Comparison of ENCODE assay signal across 28 cellular contexts in genomic region chr13:97852181-97852874, GRCh38.
"Had no signal": no experiment of that assay in that cellular context is flagged by ENCODE, and none has a peak within 500 bp of the region (broad histone marks: within the 10 kb centered on the region; RNA-seq: fewer than 3 reads in every experiment).

No MANE protein-coding gene starts in this region.

- H3K27ac ChIP-seq: left ventricle myocardium inferior, neural progenitor cell, neutrophil, parathyroid adenoma, psoas muscle, right atrium auricular region, right lobe of liver, tibial nerve, vagina had no signal

- H3K4me1 Mint-ChIP-seq: natural killer cell; stimulated activated naive CD8-positive, alpha-beta T cell treated with anti-CD3 and anti-CD28 coated beads, Interleukin-15, amount 100 ng/mL, for 72 hours had no signal

- DNase-seq: hippocampal formation; left ventricle myocardium inferior; mesendoderm; naive B cell; natural killer cell; nephron progenitor cell; occipital lobe; psoas muscle; right lobe of liver; stimulated activated CD4-positive, alpha-beta T cell treated with anti-CD3 and anti-CD28 coated beads, Interleukin-1b, Interleukin-23, amount 100 ng/mL, for 48 hours; stimulated activated CD4-positive, alpha-beta T cell treated with anti-CD3 and anti-CD28 coated beads, Interleukin-2, amount 100 ng/mL, for 48 hours; stimulated activated CD4-positive, alpha-beta T cell treated with anti-CD3 and anti-CD28 coated beads, Interleukin-4, amount 100 ng/mL, for 4 hours; stimulated activated CD8-positive, alpha-beta memory T cell treated with anti-CD3 and anti-CD28 coated beads, Interleukin-4, amount 100 ng/mL, for 48 hours; stimulated activated naive CD4-positive, alpha-beta T cell treated with Interleukin-2 at 50 U/mL for 16 hours; stimulated activated naive CD8-positive, alpha-beta T cell treated with anti-CD3 and anti-CD28 coated beads, Interleukin-15, amount 100 ng/mL, for 72 hours; substantia nigra had no signal

- ATAC-seq: natural killer cell; psoas muscle; right lobe of liver; stimulated activated memory B cell treated with anti-CD40 and anti-IgM and Interleukin-4, amounts not matched to agents 10 μg/mL and 1 μg/mL and 100 μg/mL, for 72 hours; stimulated activated naive CD8-positive, alpha-beta T cell treated with anti-CD3 and anti-CD28 coated beads, Interleukin-15, amount 100 ng/mL, for 72 hours had no signal

- H3K4me2 ChIP-seq: neural progenitor cell, smooth muscle cell had no signal

- H3K4me1 ChIP-seq: psoas muscle, right lobe of liver had no signal

- H3K27me3 Mint-ChIP-seq: type B pancreatic cell had no signal

- FAIRE-seq: keratinocyte had no signal

- H3K36me3 ChIP-seq: left ventricle myocardium inferior, neural progenitor cell, neutrophil, right atrium auricular region, right lobe of liver, tibial nerve, vagina had no signal

- H3K79me2 ChIP-seq: parathyroid adenoma had no signal

- H2AFZ ChIP-seq: neural progenitor cell, parathyroid adenoma had no signal

- H3K4me3 Mint-ChIP-seq: mesothelial cell of epicardium; natural killer cell; nephron progenitor cell; neural progenitor cell; stimulated activated memory B cell treated with anti-CD40 and anti-IgM and Interleukin-4, amounts not matched to agents 10 μg/mL and 1 μg/mL and 100 μg/mL, for 72 hours; stimulated activated naive CD8-positive, alpha-beta T cell treated with anti-CD3 and anti-CD28 coated beads, Interleukin-15, amount 100 ng/mL, for 72 hours; type B pancreatic cell had no signal

- H3K9me3 ChIP-seq: left ventricle myocardium inferior, neutrophil, psoas muscle, right atrium auricular region, right lobe of liver, tibial nerve, vagina had no signal

- H3K27me3 ChIP-seq: neural progenitor cell, neutrophil, right atrium auricular region, right lobe of liver, tibial nerve, vagina had no signal

- H3K36me3 Mint-ChIP-seq: mesothelial cell of epicardium; naive B cell; natural killer cell; neural progenitor cell; stimulated activated memory B cell treated with anti-CD40 and anti-IgM and Interleukin-4, amounts not matched to agents 10 μg/mL and 1 μg/mL and 100 μg/mL, for 72 hours; type B pancreatic cell had no signal

- H3K9ac ChIP-seq: neural progenitor cell, parathyroid adenoma had no signal

- H3K9me3 Mint-ChIP-seq: neural progenitor cell had no signal

- H3K27ac Mint-ChIP-seq: mesothelial cell of epicardium; naive B cell; natural killer cell; nephron progenitor cell; neural progenitor cell; stimulated activated memory B cell treated with anti-CD40 and anti-IgM and Interleukin-4, amounts not matched to agents 10 μg/mL and 1 μg/mL and 100 μg/mL, for 72 hours; stimulated activated naive CD8-positive, alpha-beta T cell treated with anti-CD3 and anti-CD28 coated beads, Interleukin-15, amount 100 ng/mL, for 72 hours; type B pancreatic cell had no signal

- H3K4me3 ChIP-seq: left ventricle myocardium inferior, lung, neural progenitor cell, psoas muscle, right atrium auricular region, right lobe of liver, smooth muscle cell, tibial nerve, vagina had no signal
